In the genomic region with DNA sequence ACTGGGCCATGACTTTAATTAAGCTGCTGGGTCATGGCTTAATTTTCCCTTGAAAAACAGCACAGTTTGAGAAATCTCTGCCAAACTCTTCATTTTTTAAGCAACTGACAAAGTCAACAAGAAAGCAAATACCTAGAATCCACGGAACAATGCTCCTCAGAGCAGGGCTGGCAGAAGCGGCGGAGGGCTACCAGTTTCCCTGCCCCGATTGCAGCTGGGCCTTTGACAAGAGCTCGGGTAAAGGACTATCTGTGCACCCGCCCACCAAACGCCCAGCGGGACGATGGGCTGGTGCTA, we compare ENCODE assay signal across 8 cellular contexts. TPM values are rescaled to one million over a fixed set of nuclear protein-coding genes. Genes with fewer than 3 reads are reported as not detected.
DNase-seq lines count a peak whose midpoint lies in the region; TF ChIP-seq lines count a peak whose summit lies in the region.

No MANE protein-coding gene starts in this region.

- peaks cover 10% of the 10 kb centered on the region for H3K4me1 Mint-ChIP-seq in activated CD4-positive, alpha-beta T cell treated with anti-CD3 and anti-CD28 coated beads, Interleukin-2, amount 10 ng/mL, durations not matched to agents 24 days and 14 days
- peaks cover 12% of the 10 kb centered on the region for H3K4me1 Mint-ChIP-seq in activated CD4-positive, alpha-beta memory T cell treated with anti-CD3 and anti-CD28 coated beads, Interleukin-2, amount 10 ng/mL, durations not matched to agents 7 days and 5 days

- peak overlapping the region; percentile 71 for H3K27ac Mint-ChIP-seq in activated CD4-positive, alpha-beta T cell treated with anti-CD3 and anti-CD28 coated beads, Interleukin-2, amount 10 ng/mL, durations not matched to agents 24 days and 14 days
- H3K27ac Mint-ChIP-seq in activated CD4-positive, alpha-beta memory T cell treated with anti-CD3 and anti-CD28 coated beads, Interleukin-2, amount 10 ng/mL, durations not matched to agents 7 days and 5 days = peak overlapping the region; percentile 26

- intact Hi-C loops in activated CD4-positive, alpha-beta T cell treated with anti-CD3 and anti-CD28 coated beads, Interleukin-2, amount 10 ng/mL, durations not matched to agents 24 days and 14 days (cut with micrococcal nuclease) = loop anchor here (2.0 kb wide), 1 partner anchor 360 kb away; a partner anchor contains a TSS
- intact Hi-C loops in left ventricle myocardium inferior (cut with micrococcal nuclease) = no loop called here

- H3K9me3 ChIP-seq in left ventricle myocardium inferior (replicated peaks) (no peaks in the 10 kb centered on the region), skeletal muscle satellite cell (replicated peaks; ENCODE audit: low read length) (no peaks in the 10 kb centered on the region)

- no peaks in the 10 kb centered on the region for H3K36me3 Mint-ChIP-seq in activated CD4-positive, alpha-beta T cell treated with anti-CD3 and anti-CD28 coated beads, Interleukin-2, amount 10 ng/mL, durations not matched to agents 24 days and 14 days (ENCODE audit: low read depth)
- H3K36me3 Mint-ChIP-seq in activated CD4-positive, alpha-beta memory T cell treated with anti-CD3 and anti-CD28 coated beads, Interleukin-2, amount 10 ng/mL, durations not matched to agents 7 days and 5 days (ENCODE audit: low read depth) = no peaks in the 10 kb centered on the region

- H3K36me3 ChIP-seq in left ventricle myocardium inferior = no peaks in the 10 kb centered on the region
- H3K36me3 ChIP-seq in skeletal muscle satellite cell (ENCODE audit: insufficient read depth, low read length) = no peaks in the 10 kb centered on the region

- H3K4me3 ChIP-seq in left ventricle myocardium inferior (peak overlapping the region; percentile 89), skeletal muscle satellite cell (ENCODE audit: low read length) (peak overlapping the region; percentile 99)

- no peaks in the 10 kb centered on the region for H3K9me3 Mint-ChIP-seq in activated CD4-positive, alpha-beta T cell treated with anti-CD3 and anti-CD28 coated beads, Interleukin-2, amount 10 ng/mL, durations not matched to agents 24 days and 14 days
- H3K9me3 Mint-ChIP-seq in activated CD4-positive, alpha-beta memory T cell treated with anti-CD3 and anti-CD28 coated beads, Interleukin-2, amount 10 ng/mL, durations not matched to agents 7 days and 5 days = no peaks in the 10 kb centered on the region

- peak overlapping the region; percentile 95 for H3K9ac ChIP-seq in skeletal muscle satellite cell (ENCODE audit: low read depth, low read length)

- H3K27ac ChIP-seq in left ventricle myocardium inferior (replicated peaks) = peak overlapping the region; percentile 98

- TF ChIP-seq CTCF in left ventricle myocardium inferior (IDR thresholded peaks at IDR 0.05; ENCODE audit: borderline replicate concordance) (no peak), GM13977 (IDR thresholded peaks at IDR 0.05; ENCODE audit: extremely low read depth, insufficient read depth, missing control alignments) (no peak)

- no peaks in the 10 kb centered on the region for H3K27me3 ChIP-seq in left ventricle myocardium inferior (ENCODE audit: low read depth)
- no peaks in the 10 kb centered on the region for H3K27me3 ChIP-seq in skeletal muscle satellite cell (ENCODE audit: control insufficient read depth, insufficient read depth, low read length)

- H3K4me1 ChIP-seq in left ventricle myocardium inferior (peaks cover 71% of the 10 kb centered on the region), skeletal muscle satellite cell (ENCODE audit: control insufficient read depth, insufficient read depth, low read length) (peaks cover 27% of the 10 kb centered on the region)

- peak overlapping the region; percentile 83 for H3K4me2 ChIP-seq in skeletal muscle satellite cell (ENCODE audit: low read length)

- no peak for DNase-seq in activated CD4-positive, alpha-beta T cell treated with anti-CD3 and anti-CD28 coated beads, Interleukin-2, amount 10 ng/mL, durations not matched to agents 24 days and 14 days
- no peak for DNase-seq in activated CD4-positive, alpha-beta T cell treated with anti-CD3 and anti-CD28 coated beads, Interleukin-2, amount 50 U/mL, for 48 hours
- no peak for DNase-seq in activated CD4-positive, alpha-beta memory T cell treated with anti-CD3 and anti-CD28 coated beads, Interleukin-2, amount 10 ng/mL, durations not matched to agents 7 days and 5 days
- DNase-seq in left ventricle myocardium inferior (no peak), HPDE6-E6E7 (ENCODE audit: extremely low spot score) (no peak), activated gamma-delta T cell treated with Interleukin-2 at 50 U/mL for 16 hours (no peak), GM13977 (ENCODE audit: low spot score) (no peak)

- CTCF ChIA-PET in activated CD4-positive, alpha-beta memory T cell treated with anti-CD3 and anti-CD28 coated beads, Interleukin-2, amount 10 ng/mL, durations not matched to agents 7 days and 5 days (lab: Charles Lee) = interaction anchor here (1.3 kb wide), 2 partner anchors 14 to 25 kb away, joined by 3 to 4 read pairs; no protein-coding TSS in a partner anchor

- in situ Hi-C loops in GM13977 (cut with MboI; ENCODE audit: low pct_unique_long_range_greater_than_20kb, low sequenced_read_pairs, unreplicated experiment) = no loop called here

- peak overlapping the region; percentile 83 for H3K4me3 Mint-ChIP-seq in activated CD4-positive, alpha-beta T cell treated with anti-CD3 and anti-CD28 coated beads, Interleukin-2, amount 10 ng/mL, durations not matched to agents 24 days and 14 days
- peak overlapping the region; percentile 64 for H3K4me3 Mint-ChIP-seq in activated CD4-positive, alpha-beta memory T cell treated with anti-CD3 and anti-CD28 coated beads, Interleukin-2, amount 10 ng/mL, durations not matched to agents 7 days and 5 days

- POLR2A ChIA-PET in activated CD4-positive, alpha-beta memory T cell treated with anti-CD3 and anti-CD28 coated beads, Interleukin-2, amount 10 ng/mL, durations not matched to agents 7 days and 5 days (lab: Charles Lee) = no interaction called here

- peaks cover 37% of the 10 kb centered on the region for H3K27me3 Mint-ChIP-seq in activated CD4-positive, alpha-beta T cell treated with anti-CD3 and anti-CD28 coated beads, Interleukin-2, amount 10 ng/mL, durations not matched to agents 24 days and 14 days
- peaks cover 52% of the 10 kb centered on the region for H3K27me3 Mint-ChIP-seq in activated CD4-positive, alpha-beta memory T cell treated with anti-CD3 and anti-CD28 coated beads, Interleukin-2, amount 10 ng/mL, durations not matched to agents 7 days and 5 days

RNA-seq across cellular contexts. Expression of a gene that starts 1.2 kb away (rescaled TPM):
- total RNA-seq in activated CD4-positive, alpha-beta T cell treated with anti-CD3 and anti-CD28 coated beads, Interleukin-2, amount 10 ng/mL, durations not matched to agents 24 days and 14 days = 8.5 and 8.6 TPM in 2 replicates
- total RNA-seq in activated CD4-positive, alpha-beta memory T cell treated with anti-CD3 and anti-CD28 coated beads, Interleukin-2, amount 10 ng/mL, durations not matched to agents 7 days and 5 days = 1 to 10 TPM; 1.7 to 1.9 TPM
- 74.8 TPM for total RNA-seq in left ventricle myocardium inferior
- 37.8 and 39.5 TPM in 2 replicates for total RNA-seq in skeletal muscle satellite cell (2012; rRNA removed)
